Comparison of ENCODE assay signal across 26 cellular contexts in genomic region chrX:146396409-146396808, GRCh38.
"Had no signal": no experiment of that assay in that cellular context is flagged by ENCODE, and none has a peak within 500 bp of the region (broad histone marks: within the 10 kb centered on the region; RNA-seq: fewer than 3 reads in every experiment).

No MANE protein-coding gene starts in this region.

- H3K9me3 Mint-ChIP-seq: activated T-cell treated with anti-CD3 and anti-CD28 coated beads, Interleukin-2, amount 50 U/mL, for 24 hours; activated T-helper 17 cell treated with anti-CD3 and anti-CD28 coated beads, Interleukin-2, amount 50 U/mL, for 72 hours; type B pancreatic cell had no signal

- DNase-seq: activated CD4-positive, alpha-beta T cell treated with anti-CD3 and anti-CD28 coated beads, Interleukin-2, amount 50 U/mL, for 1 hour; activated CD4-positive, CD25-positive, alpha-beta regulatory T cell treated with anti-CD3 and anti-CD28 coated beads, Interleukin-2, amount 50 U/mL, for 72 hours; activated CD8-positive, alpha-beta memory T cell treated with anti-CD3 and anti-CD28 coated beads for 24 hours; activated CD8-positive, alpha-beta memory T cell treated with anti-CD3 and anti-CD28 coated beads, Interleukin-2, amount 50 U/mL, for 4 hours; activated T-cell treated with anti-CD3 and anti-CD28 coated beads, Interleukin-2, amount 50 U/mL, for 24 hours; central memory CD4-positive, alpha-beta T cell; effector memory CD4-positive, alpha-beta T cell; gastrocnemius medialis; hypothalamus; lower lobe of right lung; naive thymus-derived CD4-positive, alpha-beta T cell; retina; spleen; stimulated activated CD4-positive, alpha-beta T cell treated with anti-CD3 and anti-CD28 coated beads, Interleukin-4, amount 100 ng/mL, for 1 hour; stimulated activated naive CD4-positive, alpha-beta T cell; WERI-Rb-1 had no signal

- ATAC-seq: activated T-helper 17 cell treated with anti-CD3 and anti-CD28 coated beads, Interleukin-2, amount 50 U/mL, for 72 hours; gastrocnemius medialis; lower lobe of right lung; naive thymus-derived CD4-positive, alpha-beta T cell had no signal

- H3K4me1 ChIP-seq: adrenal gland, ascending aorta, esophagus muscularis mucosa, gastrocnemius medialis, lower lobe of right lung, spleen had no signal

- H3K36me3 Mint-ChIP-seq: activated naive CD8-positive, alpha-beta T cell; naive thymus-derived CD4-positive, alpha-beta T cell; type B pancreatic cell had no signal

- H3K4me3 ChIP-seq: adrenal gland, ascending aorta, esophagus muscularis mucosa, gastrocnemius medialis, lower lobe of right lung, spleen, thoracic aorta had no signal

- H3K4me1 Mint-ChIP-seq: activated T-helper 17 cell treated with anti-CD3 and anti-CD28 coated beads, Interleukin-2, amount 50 U/mL, for 72 hours; naive thymus-derived CD4-positive, alpha-beta T cell; neural crest cell had no signal

- H3K27me3 ChIP-seq: adrenal gland, ascending aorta, esophagus muscularis mucosa, gastrocnemius medialis, spleen had no signal

- H3K27ac ChIP-seq: adrenal gland, ascending aorta, esophagus muscularis mucosa, gastrocnemius medialis, lower lobe of right lung, spleen, thoracic aorta, WERI-Rb-1 had no signal

- H3K4me3 Mint-ChIP-seq: activated naive CD8-positive, alpha-beta T cell; activated T-cell treated with anti-CD3 and anti-CD28 coated beads, Interleukin-2, amount 50 U/mL, for 24 hours; activated T-helper 17 cell treated with anti-CD3 and anti-CD28 coated beads, Interleukin-2, amount 50 U/mL, for 72 hours; naive thymus-derived CD4-positive, alpha-beta T cell; neural crest cell; T-helper 2 cell treated with Interferon-gamma antibody and Interleukin-4, amounts not matched to agents 5 μg/mL and 100 μg/mL, for 36 hours; type B pancreatic cell had no signal

- H3K9me3 ChIP-seq: adrenal gland, ascending aorta, esophagus muscularis mucosa, gastrocnemius medialis, lower lobe of right lung, thoracic aorta had no signal

- H3K36me3 ChIP-seq: adrenal gland, ascending aorta, esophagus muscularis mucosa, gastrocnemius medialis, lower lobe of right lung, spleen, thoracic aorta, WERI-Rb-1 had no signal

- H3K27ac Mint-ChIP-seq: activated naive CD8-positive, alpha-beta T cell; activated T-cell treated with anti-CD3 and anti-CD28 coated beads, Interleukin-2, amount 50 U/mL, for 24 hours; activated T-helper 17 cell treated with anti-CD3 and anti-CD28 coated beads, Interleukin-2, amount 50 U/mL, for 72 hours; naive thymus-derived CD4-positive, alpha-beta T cell; progenitor cell of endocrine pancreas; T-helper 2 cell treated with Interferon-gamma antibody and Interleukin-4, amounts not matched to agents 5 μg/mL and 100 μg/mL, for 36 hours; type B pancreatic cell had no signal

- H3K27me3 Mint-ChIP-seq: activated naive CD8-positive, alpha-beta T cell; activated T-helper 17 cell treated with anti-CD3 and anti-CD28 coated beads, Interleukin-2, amount 50 U/mL, for 72 hours; naive thymus-derived CD4-positive, alpha-beta T cell; progenitor cell of endocrine pancreas; type B pancreatic cell had no signal
